8 cellular contexts compared by ENCODE assay signal in the genomic region with DNA sequence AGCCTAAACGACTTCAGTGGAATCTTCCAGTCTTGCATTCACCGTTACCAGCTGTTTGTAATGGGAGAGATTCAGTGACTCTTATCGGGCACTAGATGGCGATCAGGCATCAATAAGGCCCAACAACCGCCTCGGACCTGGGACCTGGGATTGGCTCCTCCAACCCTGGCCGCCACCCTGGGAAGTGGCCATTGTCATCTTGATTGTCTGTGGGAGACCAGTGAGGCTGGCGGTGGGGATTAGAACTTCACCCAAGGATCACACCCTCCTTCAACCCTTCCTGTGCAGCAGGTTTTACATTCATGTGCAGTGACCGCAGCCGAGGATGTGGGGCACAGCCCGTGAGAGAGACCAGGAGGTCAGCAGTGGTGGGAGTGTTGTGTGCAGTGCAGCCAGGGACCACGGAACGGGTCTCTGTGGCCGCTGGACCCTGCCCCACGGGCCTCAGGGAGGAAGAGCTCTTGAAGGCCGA.
DNase-seq lines count a peak whose midpoint lies in the region; ATAC-seq and TF ChIP-seq lines count a peak whose summit lies in the region.

No MANE protein-coding gene starts in this region.

- POLR2A ChIA-PET in naive thymus-derived CD4-positive, alpha-beta T cell (lab: Charles Lee), result interaction anchor here (1.1 to 2.4 kb wide), 4 partner anchors 153 to 365 kb away, joined by 3 to 13 read pairs (median 6); a partner anchor contains a TSS

- no peaks in the 10 kb centered on the region for H3K79me2 ChIP-seq in DOHH2 (ENCODE audit: control insufficient read depth, low read length)

- peak overlapping the region; percentile 31 to 83 (median 56) for H3K27ac Mint-ChIP-seq in naive thymus-derived CD4-positive, alpha-beta T cell

- no peaks in the 10 kb centered on the region for H3K9me2 ChIP-seq in DOHH2 (replicated peaks; ENCODE audit: control insufficient read depth, low read length)

- H3K4me1 Mint-ChIP-seq in naive thymus-derived CD4-positive, alpha-beta T cell, result peaks cover 6 to 31% (median 29%) of the 10 kb centered on the region in 7 donors

- CTCF ChIA-PET in naive thymus-derived CD4-positive, alpha-beta T cell (lab: Charles Lee), result interaction anchor here (0.6 to 5.5 kb wide), 25 partner anchors 9 to 410 kb away, joined by 3 to 63 read pairs (median 4); a partner anchor contains a TSS

- peak overlapping the region in 2 of 10 donors; percentile 9 to 30 for H3K4me3 Mint-ChIP-seq in naive thymus-derived CD4-positive, alpha-beta T cell

- H3K4me2 ChIP-seq in DOHH2 (ENCODE audit: low read length), result no peak overlapping the region

- intact Hi-C loops in naive thymus-derived CD4-positive, alpha-beta T cell (cut with micrococcal nuclease), result loop anchor here (1.0 to 5.0 kb wide), 10 partner anchors 123 to 410 kb away; no protein-coding TSS in a partner anchor

- DNase-seq in HL-60 (ENCODE audit: low read depth in 1 of 2, low spot score in 1 of 2) (peak; percentile 14 to 50), NOMO-1 treated with DMSO at 0.1 percent for 48 hours (lab: John Stamatoyannopoulos, UW; ENCODE audit: unreplicated experiment) (peak; percentile 30), activated T-cell treated with anti-CD3 and anti-CD28 coated beads for 1 hour (ENCODE audit: low read depth) (peak; percentile 20), stromal cell of bone marrow (ENCODE audit: low read depth) (peak; percentile 63)
- DNase-seq in naive thymus-derived CD4-positive, alpha-beta T cell, result peak; percentile 13 to 52 (median 40)

- peak; percentile 80 for ATAC-seq in esophagus mucosa
- peak; percentile 73 for ATAC-seq in naive thymus-derived CD4-positive, alpha-beta T cell
- ATAC-seq in HG02623 (IDR thresholded peaks at IDR 0.05; ENCODE audit: unreplicated experiment), result no peak

- no peaks in the 10 kb centered on the region for H3K36me3 ChIP-seq in DOHH2 (ENCODE audit: control insufficient read depth, low read length)
- H3K36me3 ChIP-seq in naive thymus-derived CD4-positive, alpha-beta T cell (ENCODE audit: control insufficient read depth in 2 of 3, insufficient read depth in 3 of 3, low read length in 3 of 3), result no peaks in the 10 kb centered on the region

- no peaks in the 10 kb centered on the region for H3F3A ChIP-seq in DOHH2 (ENCODE audit: control insufficient read depth, insufficient read depth)

- H4K20me1 ChIP-seq in DOHH2 (ENCODE audit: control insufficient read depth, insufficient read depth, low read depth, low read length), result no peaks in the 10 kb centered on the region

- no peaks in the 10 kb centered on the region for H3K9me3 ChIP-seq in DOHH2 (ENCODE audit: control insufficient read depth, insufficient read depth, low read length)
- H3K9me3 ChIP-seq in naive thymus-derived CD4-positive, alpha-beta T cell (ENCODE audit: control insufficient read depth in 2 of 3, low read length in 3 of 3), result no peaks in the 10 kb centered on the region

- H3K27ac ChIP-seq in DOHH2 (ENCODE audit: low read depth, low read length) (no peak overlapping the region), HL-60 (replicated peaks) (no peak overlapping the region)
- no peak overlapping the region for H3K27ac ChIP-seq in naive thymus-derived CD4-positive, alpha-beta T cell (ENCODE audit: low read depth, low read length)

- H3K4me3 ChIP-seq in DOHH2 (ENCODE audit: low read length), result no peak overlapping the region
- H3K4me3 ChIP-seq in HL-60 (replicated peaks; ENCODE audit: insufficient read depth, low read length), result no peak overlapping the region
- H3K4me3 ChIP-seq in naive thymus-derived CD4-positive, alpha-beta T cell (ENCODE audit: low read length), result peak overlapping the region; percentile 2

- H3K4me1 ChIP-seq in DOHH2 (ENCODE audit: control insufficient read depth, low read length), result no peaks in the 10 kb centered on the region
- peaks cover 23 to 24% of the 10 kb centered on the region in 2 donors for H3K4me1 ChIP-seq in naive thymus-derived CD4-positive, alpha-beta T cell (ENCODE audit: control insufficient read depth in 2 of 2, insufficient read depth in 2 of 2, low read length in 2 of 2)

- H3K27me3 Mint-ChIP-seq in naive thymus-derived CD4-positive, alpha-beta T cell, result peaks cover 0 to 16% (median 0%) of the 10 kb centered on the region in 5 donors

- TF ChIP-seq CTCF in DOHH2 (IDR thresholded peaks at IDR 0.05; ENCODE audit: low read depth, low read length, poor library complexity, severe bottlenecking), result peak; percentile 74
- TF ChIP-seq CTCF in HL-60 (IDR thresholded peaks at IDR 0.05; ENCODE audit: insufficient read depth, low read length), result peak; percentile 58

- H3K27me3 ChIP-seq in DOHH2 (ENCODE audit: control insufficient read depth, low read length) (no peaks in the 10 kb centered on the region), HL-60 (ENCODE audit: insufficient read depth, poor library complexity, severe bottlenecking) (no peaks in the 10 kb centered on the region)
- no peaks in the 10 kb centered on the region for H3K27me3 ChIP-seq in naive thymus-derived CD4-positive, alpha-beta T cell (ENCODE audit: control insufficient read depth in 2 of 2, insufficient read depth in 2 of 2, low read length in 2 of 2)

- H3K9me3 Mint-ChIP-seq in naive thymus-derived CD4-positive, alpha-beta T cell, result peaks cover 0 to 3% (median 0%) of the 10 kb centered on the region in 11 donors

- peaks cover 0 to 3% (median 0%) of the 10 kb centered on the region in 5 donors for H3K36me3 Mint-ChIP-seq in naive thymus-derived CD4-positive, alpha-beta T cell
